38 cellular contexts compared by ENCODE assay signal in genomic region chr5:173152547-173152946, GRCh38.
"Had no signal": no experiment of that assay in that cellular context is flagged by ENCODE, and none has a peak within 500 bp of the region (broad histone marks: within the 10 kb centered on the region; RNA-seq: fewer than 3 reads in every experiment).

No MANE protein-coding gene starts in this region.

- H3K27ac Mint-ChIP-seq: activated B cell treated with CpG ODN at 0.5 μM for 24 hours; activated CD4-positive, alpha-beta memory T cell treated with anti-CD3 and anti-CD28 coated beads for 36 hours; activated CD4-positive, alpha-beta T cell treated with anti-CD3 and anti-CD28 coated beads, Interleukin-2, amount 10 ng/mL, durations not matched to agents 24 days and 14 days; activated CD8-positive, alpha-beta T cell treated with anti-CD3 and anti-CD28 coated beads for 36 hours; activated naive CD4-positive, alpha-beta T cell treated with anti-CD3 and anti-CD28 coated beads for 36 hours; activated naive CD8-positive, alpha-beta T cell treated with anti-CD3 and anti-CD28 coated beads for 36 hours; activated T-helper 1 cell treated with anti-CD3 and anti-CD28 coated beads, Interleukin-12 subunit alpha, Interleukin-12 subunit beta, Interleukin-2, Interleukin-4 antibody, amounts not matched to agents 30 ng/mL and 10 ng/mL and 1 ng/mL, durations not matched to agents 14 hours and 24 hours and 36 hours; activated T-helper 17 cell treated with anti-CD3 and anti-CD28 coated beads, Interleukin-2, amount 50 U/mL, for 72 hours; T-helper 1 cell treated with Interleukin-12 subunit alpha and Interleukin-12 subunit beta and Interleukin-4 antibody, amounts not matched to agents 30 μg/mL and 1 μg/mL, for 36 hours; T-helper 2 cell treated with Interferon-gamma antibody and Interleukin-4, amounts not matched to agents 5 μg/mL and 100 μg/mL, for 36 hours had no signal

- H3K9me3 ChIP-seq: adrenal gland, body of pancreas, breast epithelium had no signal

- H3K27ac ChIP-seq: adrenal gland, body of pancreas, brain microvascular endothelial cell, breast epithelium, VCaP had no signal

- H3K4me1 ChIP-seq: adrenal gland, body of pancreas, breast epithelium had no signal

- H3K27me3 ChIP-seq: adrenal gland, body of pancreas, brain microvascular endothelial cell, breast epithelium had no signal

- ATAC-seq: activated CD8-positive, alpha-beta T cell treated with anti-CD3 and anti-CD28 coated beads for 36 hours; activated naive CD4-positive, alpha-beta T cell treated with anti-CD3 and anti-CD28 coated beads, Interleukin-2, amount 50 U/mL, for 72 hours; activated T-cell treated with anti-CD3 and anti-CD28 coated beads, Interleukin-2, amount 50 U/mL, for 4 hours; activated T-cell treated with anti-CD3 and anti-CD28 coated beads, Interleukin-2, amount 50 U/mL, for 72 hours; activated T-helper 17 cell treated with anti-CD3 and anti-CD28 coated beads, Interleukin-2, amount 50 U/mL, for 72 hours; body of pancreas had no signal

- H3K27me3 Mint-ChIP-seq: activated B cell treated with CpG ODN at 0.5 μM for 24 hours; activated CD4-positive, alpha-beta memory T cell treated with anti-CD3 and anti-CD28 coated beads for 36 hours; activated CD4-positive, alpha-beta T cell treated with anti-CD3 and anti-CD28 coated beads, Interleukin-2, amount 10 ng/mL, durations not matched to agents 24 days and 14 days; activated CD8-positive, alpha-beta T cell treated with anti-CD3 and anti-CD28 coated beads for 36 hours; activated naive CD8-positive, alpha-beta T cell treated with anti-CD3 and anti-CD28 coated beads for 36 hours; activated T-helper 17 cell treated with anti-CD3 and anti-CD28 coated beads, Interleukin-2, amount 50 U/mL, for 72 hours had no signal

- H3K36me3 ChIP-seq: breast epithelium had no signal

- H3K9me3 Mint-ChIP-seq: activated B cell treated with CpG ODN at 0.5 μM for 24 hours; activated CD4-positive, alpha-beta memory T cell treated with anti-CD3 and anti-CD28 coated beads for 36 hours; activated CD4-positive, alpha-beta T cell treated with anti-CD3 and anti-CD28 coated beads, Interleukin-2, amount 10 ng/mL, durations not matched to agents 24 days and 14 days; activated CD8-positive, alpha-beta T cell treated with anti-CD3 and anti-CD28 coated beads for 36 hours; activated naive CD4-positive, alpha-beta T cell treated with anti-CD3 and anti-CD28 coated beads for 36 hours; activated naive CD4-positive, alpha-beta T cell treated with anti-CD3 and anti-CD28 coated beads, Interleukin-2, amount 50 U/mL, for 72 hours; activated naive CD8-positive, alpha-beta T cell treated with anti-CD3 and anti-CD28 coated beads for 36 hours; activated T-cell treated with anti-CD3 and anti-CD28 coated beads, Interleukin-2, amount 50 U/mL, for 72 hours; activated T-helper 1 cell treated with anti-CD3 and anti-CD28 coated beads, Interleukin-12 subunit alpha, Interleukin-12 subunit beta, Interleukin-2, Interleukin-4 antibody, amounts not matched to agents 30 ng/mL and 10 ng/mL and 1 ng/mL, durations not matched to agents 14 hours and 24 hours and 36 hours; activated T-helper 17 cell treated with anti-CD3 and anti-CD28 coated beads, Interleukin-2, amount 50 U/mL, for 72 hours; T-helper 1 cell treated with Interleukin-12 subunit alpha and Interleukin-12 subunit beta and Interleukin-4 antibody, amounts not matched to agents 30 μg/mL and 1 μg/mL, for 36 hours; T-helper 2 cell treated with Interferon-gamma antibody and Interleukin-4, amounts not matched to agents 5 μg/mL and 100 μg/mL, for 36 hours had no signal

- DNase-seq: activated B cell treated with CpG ODN at 0.5 μM for 24 hours; activated CD4-positive, alpha-beta memory T cell treated with anti-CD3 and anti-CD28 coated beads for 36 hours; activated CD4-positive, alpha-beta T cell treated with anti-CD3 and anti-CD28 coated beads for 4 hours; activated CD4-positive, alpha-beta T cell treated with anti-CD3 and anti-CD28 coated beads, Interleukin-2, amount 10 ng/mL, durations not matched to agents 24 days and 14 days; activated CD4-positive, alpha-beta T cell treated with anti-CD3 and anti-CD28 coated beads, Interleukin-2, amount 50 U/mL, for 1 hour; activated CD4-positive, alpha-beta T cell treated with anti-CD3 and anti-CD28 coated beads, Interleukin-2, amount 50 U/mL, for 4 hours; activated CD4-positive, CD25-positive, alpha-beta regulatory T cell treated with anti-CD3 and anti-CD28 coated beads, Interleukin-2, amount 50 U/mL, for 72 hours; activated CD8-positive, alpha-beta memory T cell treated with anti-CD3 and anti-CD28 coated beads, Interleukin-2, amount 50 U/mL, for 4 hours; activated CD8-positive, alpha-beta T cell treated with anti-CD3 and anti-CD28 coated beads for 36 hours; activated effector memory CD4-positive, alpha-beta T cell treated with anti-CD3 and anti-CD28 coated beads, Interleukin-2, amount 50 U/mL, for 16 hours; activated gamma-delta T cell treated with Interleukin-2 at 50 U/mL for 16 hours; activated naive CD4-positive, alpha-beta T cell; activated naive CD4-positive, alpha-beta T cell treated with anti-CD3 and anti-CD28 coated beads for 36 hours; activated naive CD4-positive, alpha-beta T cell treated with anti-CD3 and anti-CD28 coated beads, Interleukin-2, amount 50 U/mL, for 16 hours; activated naive CD8-positive, alpha-beta T cell treated with anti-CD3 and anti-CD28 coated beads for 36 hours; activated T-cell treated with anti-CD3 and anti-CD28 coated beads for 4 hours; activated T-cell treated with anti-CD3 and anti-CD28 coated beads, Interleukin-2, amount 50 U/mL, for 1 hour; activated T-cell treated with anti-CD3 and anti-CD28 coated beads, Interleukin-2, amount 50 U/mL, for 4 hours; activated T-cell treated with anti-CD3 and anti-CD28 coated beads, Interleukin-2, amount 50 U/mL, for 72 hours; adrenal gland; amniotic stem cell; aorta; body of pancreas; brain microvascular endothelial cell; central memory CD4-positive, alpha-beta T cell; cerebellar nuclear complex; T-helper 1 cell; T-helper 2 cell; T-helper 9 cell had no signal

- H3K4me1 Mint-ChIP-seq: activated B cell treated with CpG ODN at 0.5 μM for 24 hours; activated CD4-positive, alpha-beta T cell treated with anti-CD3 and anti-CD28 coated beads, Interleukin-2, amount 10 ng/mL, durations not matched to agents 24 days and 14 days; activated naive CD8-positive, alpha-beta T cell treated with anti-CD3 and anti-CD28 coated beads for 36 hours; activated T-helper 17 cell treated with anti-CD3 and anti-CD28 coated beads, Interleukin-2, amount 50 U/mL, for 72 hours had no signal

- H3K4me3 ChIP-seq: adrenal gland, body of pancreas, breast epithelium had no signal

- H3K4me3 Mint-ChIP-seq: activated B cell treated with CpG ODN at 0.5 μM for 24 hours; activated CD4-positive, alpha-beta memory T cell treated with anti-CD3 and anti-CD28 coated beads for 36 hours; activated CD4-positive, alpha-beta T cell treated with anti-CD3 and anti-CD28 coated beads, Interleukin-2, amount 10 ng/mL, durations not matched to agents 24 days and 14 days; activated CD8-positive, alpha-beta T cell treated with anti-CD3 and anti-CD28 coated beads for 36 hours; activated naive CD4-positive, alpha-beta T cell treated with anti-CD3 and anti-CD28 coated beads for 36 hours; activated naive CD8-positive, alpha-beta T cell treated with anti-CD3 and anti-CD28 coated beads for 36 hours; activated T-cell treated with anti-CD3 and anti-CD28 coated beads, Interleukin-2, amount 50 U/mL, for 4 hours; activated T-cell treated with anti-CD3 and anti-CD28 coated beads, Interleukin-2, amount 50 U/mL, for 72 hours; activated T-helper 1 cell treated with anti-CD3 and anti-CD28 coated beads, Interleukin-12 subunit alpha, Interleukin-12 subunit beta, Interleukin-2, Interleukin-4 antibody, amounts not matched to agents 30 ng/mL and 10 ng/mL and 1 ng/mL, durations not matched to agents 14 hours and 24 hours and 36 hours; activated T-helper 17 cell treated with anti-CD3 and anti-CD28 coated beads, Interleukin-2, amount 50 U/mL, for 72 hours; T-helper 1 cell treated with Interleukin-12 subunit alpha and Interleukin-12 subunit beta and Interleukin-4 antibody, amounts not matched to agents 30 μg/mL and 1 μg/mL, for 36 hours; T-helper 2 cell treated with Interferon-gamma antibody and Interleukin-4, amounts not matched to agents 5 μg/mL and 100 μg/mL, for 36 hours had no signal

- FAIRE-seq: astrocyte, TTC549 had no signal
